Comparison of ENCODE assay signal across 21 cellular contexts in the genomic region with DNA sequence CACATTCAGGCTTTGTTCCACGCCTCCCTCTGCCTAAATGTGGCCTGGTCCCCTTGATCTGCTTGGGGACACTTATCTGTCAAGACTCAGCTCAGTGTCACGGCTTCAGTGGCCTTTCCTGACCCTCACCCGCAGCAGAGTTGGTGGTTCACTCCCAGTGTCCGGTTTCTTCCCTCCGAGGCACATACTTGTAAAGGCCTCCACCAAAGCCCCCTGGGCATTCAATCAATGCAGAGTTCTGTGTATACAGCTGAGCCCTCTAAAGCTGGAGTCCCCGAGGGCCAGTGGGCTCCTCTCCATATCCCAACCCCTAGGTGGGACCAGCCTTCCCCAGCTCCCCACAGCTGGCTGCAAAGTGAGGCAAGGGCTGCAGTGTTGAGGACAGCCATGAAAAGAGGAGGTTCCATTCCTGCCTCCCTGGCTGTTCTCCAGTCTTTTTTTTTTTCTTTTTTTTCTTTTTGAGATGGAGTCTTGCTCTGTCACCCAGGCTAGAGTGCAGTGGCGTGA.
DNase-seq lines count a peak whose midpoint lies in the region; ATAC-seq and TF ChIP-seq lines count a peak whose summit lies in the region.
"Had no signal": no experiment of that assay in that cellular context is flagged by ENCODE, and none has a peak within 500 bp of the region (broad histone marks: within the 10 kb centered on the region; RNA-seq: fewer than 3 reads in every experiment).

No MANE protein-coding gene starts in this region.

- H3K27me3 Mint-ChIP-seq in nephron progenitor cell (ENCODE audit: low read depth, poor library complexity): peaks cover 11% of the 10 kb centered on the region
- H3K27me3 Mint-ChIP-seq: CD4-positive, alpha-beta memory T cell had no signal

- no peak overlapping the region for H3K4me3 Mint-ChIP-seq in nephron progenitor cell
- H3K4me3 Mint-ChIP-seq: CD4-positive, alpha-beta memory T cell; GM23338; H9 had no signal

- DNase-seq in activated effector memory CD4-positive, alpha-beta T cell treated with anti-CD3 and anti-CD28 coated beads, Interleukin-2, amount 50 U/mL, for 16 hours: peak; percentile 30
- no peak for DNase-seq in activated effector memory CD4-positive, alpha-beta T cell treated with Interleukin-2 at 50 U/mL for 16 hours
- DNase-seq in nephron progenitor cell (peak; percentile 28), sciatic nerve (ENCODE audit: low spot score) (no peak), MV-4-11 (lab: John Stamatoyannopoulos, UW) (no peak), hippocampal formation (lab: John Stamatoyannopoulos, UW) (no peak)
- DNase-seq: 8988T; ACHN; AML-193; BE2C; Calu3; CD4-positive, alpha-beta memory T cell; COR-L47; DMS53; DND-41; GDM1; H9 had no signal

- H3K9me3 Mint-ChIP-seq in nephron progenitor cell: peaks cover 12% of the 10 kb centered on the region

- H3K4me1 Mint-ChIP-seq in nephron progenitor cell: peaks cover 38% of the 10 kb centered on the region
- H3K4me1 Mint-ChIP-seq: CD14-positive monocyte had no signal

- intact Hi-C loops in sciatic nerve (cut with DNase I): no loop called here

- peak overlapping the region; percentile 83 for H3K27ac Mint-ChIP-seq in nephron progenitor cell
- H3K27ac Mint-ChIP-seq: CD14-positive monocyte; CD4-positive, alpha-beta memory T cell; GM23338; H9 had no signal

- no peaks in the 10 kb centered on the region for H3K36me3 Mint-ChIP-seq in nephron progenitor cell (ENCODE audit: low read depth)
- H3K36me3 Mint-ChIP-seq: CD14-positive monocyte; CD4-positive, alpha-beta memory T cell had no signal

- ATAC-seq in sciatic nerve: peak; percentile 94
- ATAC-seq: GM12878, GM23338, HCT116 had no signal

- no peak for TF ChIP-seq CTCF in nephron progenitor cell (IDR thresholded peaks at IDR 0.05)

Comparison
In these comparisons a context has a peak if more than half of its experiments do, and no peak if none do; other contexts are left out.
1. DNase-seq: peak in activated effector memory CD4-positive, alpha-beta T cell treated with anti-CD3 and anti-CD28 coated beads, Interleukin-2, amount 50 U/mL, for 16 hours (single experiment) and nephron progenitor cell (single experiment); none in activated effector memory CD4-positive, alpha-beta T cell treated with Interleukin-2 at 50 U/mL for 16 hours (single experiment), sciatic nerve (single experiment), MV-4-11 (single experiment) and hippocampal formation (0 of 2).